In genomic region chrX:43702079-43702524, GRCh38 we compare ENCODE assay signal across 20 cellular contexts. TPM values are rescaled to one million over a fixed set of nuclear protein-coding genes. Genes with fewer than 3 reads are reported as not detected.
DNase-seq lines count a peak whose midpoint lies in the region; ATAC-seq, FAIRE-seq and TF ChIP-seq lines count a peak whose summit lies in the region.
"Had no signal": no experiment of that assay in that cellular context is flagged by ENCODE, and none has a peak within 500 bp of the region (broad histone marks: within the 10 kb centered on the region; RNA-seq: fewer than 3 reads in every experiment).

No MANE protein-coding gene starts in this region.

- DNase-seq in HT-29 (ENCODE audit: low spot score) (peak; percentile 22), right lobe of liver (no peak), suprapubic skin (ENCODE audit: low spot score in 2 of 2) (no peak), dermis blood vessel endothelial cell (no peak), NCI-H2196 (lab: John Stamatoyannopoulos, UW; ENCODE audit: unreplicated experiment) (no peak), HTR-8/SVneo (ENCODE audit: insufficient read length, low spot score) (no peak)
- DNase-seq: activated CD4-positive, alpha-beta T cell treated with anti-CD3 and anti-CD28 coated beads for 1 hour; activated effector memory CD4-positive, alpha-beta T cell treated with anti-CD3 and anti-CD28 coated beads, Interleukin-2, amount 50 U/mL, for 16 hours; amygdala; BE2C; cortex of kidney; Karpas-422; kidney; NCI-H1417 treated with DMSO at 0.1 percent for 48 hours; NCI-H345; SIG-M5; stimulated activated CD4-positive, alpha-beta T cell treated with anti-CD3 and anti-CD28 coated beads, Interleukin-15, amount 100 ng/mL, for 24 hours; stimulated activated naive CD8-positive, alpha-beta T cell treated with anti-CD3 and anti-CD28 coated beads, Interleukin-15, Interleukin-2, amounts not matched to agents 100 U/mL and 50 U/mL, for 24 hours had no signal

- intact Hi-C loops in right lobe of liver (cut with DNase I) = no loop called here

- ATAC-seq in right lobe of liver (peak; percentile 53 to 66 (median 62)), HG02610 (IDR thresholded peaks at IDR 0.05; ENCODE audit: unreplicated experiment) (no peak)
- ATAC-seq: stimulated activated naive CD8-positive, alpha-beta T cell treated with anti-CD3 and anti-CD28 coated beads, Interleukin-15, Interleukin-2, amounts not matched to agents 100 U/mL and 50 U/mL, for 24 hours had no signal

- 33% methylated on average over 2 of the region's 2 CpGs for WGBS in right lobe of liver (ENCODE audit: insufficient coverage, low coverage, low lambda C conversion rate, missing lambda C conversion rate)
- 56% methylated on average over 2 of the region's 2 CpGs for WGBS in suprapubic skin

- H3K27me3 ChIP-seq in right lobe of liver = no peaks in the 10 kb centered on the region
- no peaks in the 10 kb centered on the region for H3K27me3 ChIP-seq in suprapubic skin
- H3K27me3 ChIP-seq: BE2C had no signal

- H3K4me3 ChIP-seq in right lobe of liver (no peak overlapping the region), suprapubic skin (no peak overlapping the region)

- H3K36me3 ChIP-seq in right lobe of liver (no peaks in the 10 kb centered on the region), suprapubic skin (no peaks in the 10 kb centered on the region)
- H3K36me3 ChIP-seq: BE2C had no signal

- TF ChIP-seq CTCF in right lobe of liver (IDR thresholded peaks at IDR 0.05) (no peak), suprapubic skin (IDR thresholded peaks at IDR 0.05) (no peak)

- no peak for TF ChIP-seq EP300 in suprapubic skin (IDR thresholded peaks at IDR 0.05)

- H3K4me1 ChIP-seq in right lobe of liver = peaks cover 0 to 42% (median 4%) of the 10 kb centered on the region in 4 donors
- H3K4me1 ChIP-seq in suprapubic skin = peaks cover 30% of the 10 kb centered on the region
- H3K4me1 ChIP-seq: BE2C had no signal

- H3K9me3 ChIP-seq in right lobe of liver = no peaks in the 10 kb centered on the region
- no peaks in the 10 kb centered on the region for H3K9me3 ChIP-seq in suprapubic skin
- H3K9me3 ChIP-seq: BE2C had no signal

- FAIRE-seq in colon (lab: Jason Lieb, UNC) = peak; percentile 80
- no peak for FAIRE-seq in HTR-8/SVneo (lab: Jason Lieb, UNC)
- FAIRE-seq: kidney had no signal

- peak overlapping the region; percentile 59 to 74 (median 68) for H3K27ac ChIP-seq in right lobe of liver
- peak overlapping the region; percentile 65 for H3K27ac ChIP-seq in suprapubic skin

- TF ChIP-seq POLR2A in right lobe of liver (IDR thresholded peaks at IDR 0.05) (no peak), suprapubic skin (IDR thresholded peaks at IDR 0.05) (no peak)

RNA-seq across cellular contexts. Expression of gene MAOA, which starts 46.0 kb away (rescaled TPM):
- total RNA-seq in HT-29 (2014; rRNA removed; shearing (Covaris generic)) = 10.9 and 11.8 TPM in 2 replicates
- total RNA-seq in right lobe of liver = 100 to 1,000 TPM in 3 of 6 experiments, 10 to 100 TPM in 3; 76.2 to 180 (median 109) TPM
- 100 to 1,000 TPM; 123 to 166 (median 132) TPM for total RNA-seq in suprapubic skin
- total RNA-seq in dermis blood vessel endothelial cell = 149 and 161 TPM in 2 replicates
